In the genomic region with DNA sequence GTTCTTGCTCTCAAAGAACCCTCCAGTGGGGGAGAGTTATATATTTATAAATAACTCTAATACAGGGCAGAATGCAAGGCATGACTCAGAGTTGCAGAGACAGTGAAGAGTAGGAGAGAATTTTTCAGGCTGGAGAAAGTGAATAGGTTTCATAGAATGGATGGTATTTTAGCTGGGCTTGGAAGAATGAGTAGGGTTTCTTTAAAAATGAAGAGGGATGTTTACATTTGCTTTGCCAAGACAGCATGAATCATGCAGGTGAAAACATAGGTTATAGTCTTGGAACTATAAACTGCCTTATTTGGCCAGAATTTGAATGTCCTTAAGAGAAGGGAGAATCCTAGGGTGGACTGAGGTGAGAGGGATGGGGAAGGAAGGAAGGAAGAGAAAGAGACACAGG, we compare ENCODE assay signal across 1 cellular context.
TF ChIP-seq lines count a peak whose summit lies in the region.

No MANE protein-coding gene starts in this region.

TF ChIP-seq in SK-N-SH treated with all-trans-retinoic acid at 6 μM for 48 hours, 23 proteins besides CTCF, POLR2A, EP300 and RAD21 (continued from another document):
- TF ChIP-seq, protein P1, sequence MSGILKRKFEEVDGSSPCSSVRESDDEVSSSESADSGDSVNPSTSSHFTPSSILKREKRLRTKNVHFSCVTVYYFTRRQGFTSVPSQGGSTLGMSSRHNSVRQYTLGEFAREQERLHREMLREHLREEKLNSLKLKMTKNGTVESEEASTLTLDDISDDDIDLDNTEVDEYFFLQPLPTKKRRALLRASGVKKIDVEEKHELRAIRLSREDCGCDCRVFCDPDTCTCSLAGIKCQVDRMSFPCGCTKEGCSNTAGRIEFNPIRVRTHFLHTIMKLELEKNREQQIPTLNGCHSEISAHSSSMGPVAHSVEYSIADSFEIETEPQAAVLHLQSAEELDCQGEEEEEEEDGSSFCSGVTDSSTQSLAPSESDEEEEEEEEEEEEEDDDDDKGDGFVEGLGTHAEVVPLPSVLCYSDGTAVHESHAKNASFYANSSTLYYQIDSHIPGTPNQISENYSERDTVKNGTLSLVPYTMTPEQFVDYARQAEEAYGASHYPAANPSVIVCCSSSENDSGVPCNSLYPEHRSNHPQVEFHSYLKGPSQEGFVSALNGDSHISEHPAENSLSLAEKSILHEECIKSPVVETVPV (CRISPR knock-in tag; IDR thresholded peaks at IDR 0.05): no peak
- TF ChIP-seq ZFP30 (CRISPR knock-in tag; IDR thresholded peaks at IDR 0.05) (no peak), TCF4 (CRISPR knock-in tag; IDR thresholded peaks at IDR 0.05; ENCODE audit: borderline replicate concordance) (no peak)
